Comparison of ENCODE assay signal across 14 cellular contexts in genomic region chr9:15136646-15137045, GRCh38.
DNase-seq lines count a peak whose midpoint lies in the region; ATAC-seq and TF ChIP-seq lines count a peak whose summit lies in the region.
"Had no signal": no experiment of that assay in that cellular context is flagged by ENCODE, and none has a peak within 500 bp of the region (broad histone marks: within the 10 kb centered on the region; RNA-seq: fewer than 3 reads in every experiment).

No MANE protein-coding gene starts in this region.

- H3K4me1 Mint-ChIP-seq in endodermal cell: peaks cover 6% of the 10 kb centered on the region

- no peak for ATAC-seq in left colon
- no peak for ATAC-seq in activated naive CD4-positive, alpha-beta T cell treated with anti-CD3 and anti-CD28 coated beads, Interleukin-2, amount 50 U/mL, for 72 hours

- H3K9me3 ChIP-seq in endodermal cell (ENCODE audit: control insufficient read depth, low read length): peaks cover 4% of the 10 kb centered on the region
- H3K9me3 ChIP-seq: ascending aorta, spleen, transverse colon had no signal

- H3K4me3 ChIP-seq in endodermal cell (ENCODE audit: low read length): no peak overlapping the region
- H3K4me3 ChIP-seq: ascending aorta, spleen, transverse colon had no signal

- intact Hi-C loops in left colon (cut with DNase I, micrococcal nuclease): loop anchor here in 1 of 2 donors (10.0 kb wide), 1 partner anchor 282 kb away; no protein-coding TSS in a partner anchor

- H3K27ac ChIP-seq in endodermal cell (ENCODE audit: low read depth, low read length): no peak overlapping the region
- H3K27ac ChIP-seq: ascending aorta, parathyroid adenoma, spleen, transverse colon had no signal

- no peak for TF ChIP-seq CTCF in endodermal cell (conservative IDR thresholded peaks at IDR 0.05)

- H3K4me3 Mint-ChIP-seq in endodermal cell: no peak overlapping the region
- H3K4me3 Mint-ChIP-seq: dendritic cell treated with granulocyte-macrophage colony-stimulating factor and Interleukin-4, amounts not matched to agents 40 ng/mL and 50 ng/mL, for 4 days had no signal

- 91 to 94% methylated on average over 2 to 5 of the region's 5 CpGs for WGBS in endodermal cell (ENCODE audit: insufficient coverage in 1 of 2, insufficient read length in 1 of 2), 2 experiments

- no peak overlapping the region for H3K9ac ChIP-seq in endodermal cell (ENCODE audit: extremely low read depth, low read length, poor library complexity, severe bottlenecking)
- H3K9ac ChIP-seq: parathyroid adenoma had no signal

- H3K9me3 Mint-ChIP-seq in endodermal cell: peaks cover 10% of the 10 kb centered on the region
- no peaks in the 10 kb centered on the region for H3K9me3 Mint-ChIP-seq in activated naive CD4-positive, alpha-beta T cell treated with anti-CD3 and anti-CD28 coated beads, Interleukin-2, amount 50 U/mL, for 72 hours
- H3K9me3 Mint-ChIP-seq: dendritic cell treated with granulocyte-macrophage colony-stimulating factor and Interleukin-4, amounts not matched to agents 40 ng/mL and 50 ng/mL, for 4 days had no signal

- no peaks in the 10 kb centered on the region for H3K36me3 ChIP-seq in endodermal cell (ENCODE audit: control insufficient read depth, insufficient read depth, low read length)
- H3K36me3 ChIP-seq: ascending aorta, spleen, transverse colon had no signal

- H3K27ac Mint-ChIP-seq in endodermal cell: peak overlapping the region; percentile 68
- H3K27ac Mint-ChIP-seq in activated naive CD4-positive, alpha-beta T cell treated with anti-CD3 and anti-CD28 coated beads, Interleukin-2, amount 50 U/mL, for 72 hours: no peak overlapping the region
- H3K27ac Mint-ChIP-seq: dendritic cell treated with granulocyte-macrophage colony-stimulating factor and Interleukin-4, amounts not matched to agents 40 ng/mL and 50 ng/mL, for 4 days had no signal

- H3K27me3 Mint-ChIP-seq in endodermal cell (ENCODE audit: insufficient read depth): no peaks in the 10 kb centered on the region

- peak; percentile 19 for DNase-seq in stimulated activated CD4-positive, alpha-beta T cell treated with anti-CD3 and anti-CD28 coated beads, Interleukin-1b, Interleukin-23, amount 100 ng/mL, for 48 hours
- DNase-seq in stimulated activated CD4-positive, alpha-beta T cell treated with anti-CD3 and anti-CD28 coated beads, Interleukin-4, amount 100 ng/mL, for 4 hours: no peak
- DNase-seq in NCI-H226 (peak; percentile 9), endodermal cell (peak; percentile 63), left colon (no peak), foreskin melanocyte (no peak), GOT3 (lab: John Stamatoyannopoulos, UW) (no peak)
- DNase-seq in activated naive CD4-positive, alpha-beta T cell treated with anti-CD3 and anti-CD28 coated beads, Interleukin-2, amount 50 U/mL, for 72 hours (ENCODE audit: low spot score in 2 of 2): no peak
- DNase-seq: midbrain, spleen, transverse colon had no signal

- H3K4me1 ChIP-seq in endodermal cell (ENCODE audit: control insufficient read depth, insufficient read depth, low read length): no peaks in the 10 kb centered on the region
- H3K4me1 ChIP-seq: parathyroid adenoma had no signal

- H3K36me3 Mint-ChIP-seq in endodermal cell (ENCODE audit: low read depth): peaks cover 5% of the 10 kb centered on the region
- H3K36me3 Mint-ChIP-seq in activated naive CD4-positive, alpha-beta T cell treated with anti-CD3 and anti-CD28 coated beads, Interleukin-2, amount 50 U/mL, for 72 hours: no peaks in the 10 kb centered on the region

- H3K27me3 ChIP-seq in endodermal cell (ENCODE audit: control insufficient read depth, insufficient read depth, low read length, poor library complexity, severe bottlenecking): no peaks in the 10 kb centered on the region
- H3K27me3 ChIP-seq: ascending aorta, transverse colon had no signal

Comparison
In these comparisons a context has a peak if more than half of its experiments do, and no peak if none do; other contexts are left out.
1. DNase-seq: peak in stimulated activated CD4-positive, alpha-beta T cell treated with anti-CD3 and anti-CD28 coated beads, Interleukin-1b, Interleukin-23, amount 100 ng/mL, for 48 hours (single experiment), NCI-H226 (single experiment) and endodermal cell (single experiment); none in stimulated activated CD4-positive, alpha-beta T cell treated with anti-CD3 and anti-CD28 coated beads, Interleukin-4, amount 100 ng/mL, for 4 hours (0 of 2), left colon (0 of 2), activated naive CD4-positive, alpha-beta T cell treated with anti-CD3 and anti-CD28 coated beads, Interleukin-2, amount 50 U/mL, for 72 hours (0 of 2), foreskin melanocyte (single experiment) and GOT3 (single experiment).